ENCODE assay signal across 18 cellular contexts in the genomic region with DNA sequence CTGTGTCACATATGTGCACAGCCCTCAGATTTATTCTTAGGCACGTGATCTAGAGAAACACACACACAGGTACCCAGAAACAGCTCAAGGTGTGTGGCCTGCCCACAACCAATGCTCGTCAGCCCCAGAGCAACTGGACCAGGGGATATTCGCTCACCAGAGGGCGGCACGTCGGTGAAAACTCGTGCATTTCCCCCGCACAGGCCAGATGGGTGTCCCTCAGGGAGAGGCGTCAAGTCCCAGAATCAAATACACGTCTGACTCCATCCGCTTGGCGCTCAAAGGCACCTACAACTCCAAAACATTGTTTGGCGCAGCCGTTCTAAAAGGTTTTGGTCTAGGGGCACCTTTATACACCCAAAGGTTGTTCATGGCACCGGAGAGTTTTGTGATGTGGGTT.
"Had no signal": no experiment of that assay in that cellular context is flagged by ENCODE, and none has a peak within 500 bp of the region (broad histone marks: within the 10 kb centered on the region; RNA-seq: fewer than 3 reads in every experiment).

No MANE protein-coding gene starts in this region.

- DNase-seq: erythroblast; foreskin keratinocyte; immature natural killer cell; left colon; midbrain; occipital lobe; small intestine; stimulated activated CD4-positive, alpha-beta T cell treated with anti-CD3 and anti-CD28 coated beads, Interleukin-2, amount 100 ng/mL, for 48 hours; stimulated activated naive CD4-positive, alpha-beta T cell treated with Interleukin-2 at 50 U/mL for 16 hours; thyroid gland; uterus had no signal

- H3K27me3 ChIP-seq: foreskin keratinocyte, thyroid gland, upper lobe of left lung, uterus had no signal

- H3K4me3 ChIP-seq: suprapubic skin, thyroid gland, upper lobe of left lung, uterus had no signal

- FAIRE-seq: endothelial cell of umbilical vein, small intestine had no signal

- H3K4me1 ChIP-seq: foreskin keratinocyte, parathyroid adenoma, suprapubic skin, thyroid gland, upper lobe of left lung, uterus had no signal

- H3K27ac Mint-ChIP-seq: dendritic cell treated with granulocyte-macrophage colony-stimulating factor and Interleukin-4, amounts not matched to agents 40 ng/mL and 50 ng/mL, for 4 days; immature natural killer cell; memory B cell; natural killer cell treated with Interleukin-12 subunit alpha and Interleukin-12 subunit beta and Interleukin-15 and Interleukin-18, amount 100 ng/mL, for 72 hours had no signal

- H3K4me1 Mint-ChIP-seq: immature natural killer cell, memory B cell had no signal

- H3K27ac ChIP-seq: foreskin keratinocyte, parathyroid adenoma, suprapubic skin, thyroid gland, upper lobe of left lung, uterus had no signal

- H3K4me3 Mint-ChIP-seq: dendritic cell treated with granulocyte-macrophage colony-stimulating factor and Interleukin-4, amounts not matched to agents 40 ng/mL and 50 ng/mL, for 4 days; immature natural killer cell; memory B cell; natural killer cell treated with Interleukin-12 subunit alpha and Interleukin-12 subunit beta and Interleukin-15 and Interleukin-18, amount 100 ng/mL, for 72 hours had no signal

- H3K9me3 Mint-ChIP-seq: immature natural killer cell; natural killer cell treated with Interleukin-12 subunit alpha and Interleukin-12 subunit beta and Interleukin-15 and Interleukin-18, amount 100 ng/mL, for 72 hours had no signal

- H3K9me3 ChIP-seq: suprapubic skin, thyroid gland, upper lobe of left lung, uterus had no signal

- H3K9ac ChIP-seq: parathyroid adenoma had no signal

- H3K36me3 ChIP-seq: suprapubic skin, thyroid gland, upper lobe of left lung, uterus had no signal

- H3K36me3 Mint-ChIP-seq: immature natural killer cell, memory B cell had no signal
